1 cellular context compared by ENCODE assay signal in the genomic region with DNA sequence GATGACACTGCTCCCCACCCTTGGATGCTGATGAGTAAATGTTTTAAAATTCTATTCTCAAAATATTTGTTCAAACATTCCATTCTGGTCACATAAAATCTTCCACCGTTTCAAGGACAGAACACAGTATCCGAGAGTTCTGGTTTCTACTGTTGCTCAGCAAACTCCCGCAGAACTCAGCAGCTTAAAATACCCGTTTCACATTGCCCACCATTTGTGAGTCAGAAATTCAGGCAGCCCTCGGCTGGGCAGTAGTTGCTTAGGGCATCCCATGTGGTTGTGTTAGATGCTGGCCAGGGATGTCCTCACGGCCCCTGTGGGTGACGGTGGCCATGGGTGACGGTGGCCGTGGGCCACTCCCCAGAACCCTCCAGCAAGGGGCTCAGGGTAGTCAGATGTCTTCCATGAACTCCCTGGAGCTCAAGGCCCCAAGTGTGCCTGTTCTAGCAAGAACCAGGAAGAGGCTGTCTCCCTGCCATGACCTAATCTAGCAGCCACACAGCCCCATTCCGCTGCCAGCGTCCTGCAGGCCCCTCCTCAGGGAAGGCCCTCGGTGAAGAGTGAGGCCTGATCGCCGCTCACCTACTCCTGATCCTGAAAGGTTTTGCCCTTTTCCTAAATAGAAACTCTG.
TF ChIP-seq lines count a peak whose summit lies in the region.

No MANE protein-coding gene starts in this region.

TF ChIP-seq in GM23338, 12 proteins besides CTCF, POLR2A, EP300 and RAD21 (continued from another document):
- TF ChIP-seq, protein P1, sequence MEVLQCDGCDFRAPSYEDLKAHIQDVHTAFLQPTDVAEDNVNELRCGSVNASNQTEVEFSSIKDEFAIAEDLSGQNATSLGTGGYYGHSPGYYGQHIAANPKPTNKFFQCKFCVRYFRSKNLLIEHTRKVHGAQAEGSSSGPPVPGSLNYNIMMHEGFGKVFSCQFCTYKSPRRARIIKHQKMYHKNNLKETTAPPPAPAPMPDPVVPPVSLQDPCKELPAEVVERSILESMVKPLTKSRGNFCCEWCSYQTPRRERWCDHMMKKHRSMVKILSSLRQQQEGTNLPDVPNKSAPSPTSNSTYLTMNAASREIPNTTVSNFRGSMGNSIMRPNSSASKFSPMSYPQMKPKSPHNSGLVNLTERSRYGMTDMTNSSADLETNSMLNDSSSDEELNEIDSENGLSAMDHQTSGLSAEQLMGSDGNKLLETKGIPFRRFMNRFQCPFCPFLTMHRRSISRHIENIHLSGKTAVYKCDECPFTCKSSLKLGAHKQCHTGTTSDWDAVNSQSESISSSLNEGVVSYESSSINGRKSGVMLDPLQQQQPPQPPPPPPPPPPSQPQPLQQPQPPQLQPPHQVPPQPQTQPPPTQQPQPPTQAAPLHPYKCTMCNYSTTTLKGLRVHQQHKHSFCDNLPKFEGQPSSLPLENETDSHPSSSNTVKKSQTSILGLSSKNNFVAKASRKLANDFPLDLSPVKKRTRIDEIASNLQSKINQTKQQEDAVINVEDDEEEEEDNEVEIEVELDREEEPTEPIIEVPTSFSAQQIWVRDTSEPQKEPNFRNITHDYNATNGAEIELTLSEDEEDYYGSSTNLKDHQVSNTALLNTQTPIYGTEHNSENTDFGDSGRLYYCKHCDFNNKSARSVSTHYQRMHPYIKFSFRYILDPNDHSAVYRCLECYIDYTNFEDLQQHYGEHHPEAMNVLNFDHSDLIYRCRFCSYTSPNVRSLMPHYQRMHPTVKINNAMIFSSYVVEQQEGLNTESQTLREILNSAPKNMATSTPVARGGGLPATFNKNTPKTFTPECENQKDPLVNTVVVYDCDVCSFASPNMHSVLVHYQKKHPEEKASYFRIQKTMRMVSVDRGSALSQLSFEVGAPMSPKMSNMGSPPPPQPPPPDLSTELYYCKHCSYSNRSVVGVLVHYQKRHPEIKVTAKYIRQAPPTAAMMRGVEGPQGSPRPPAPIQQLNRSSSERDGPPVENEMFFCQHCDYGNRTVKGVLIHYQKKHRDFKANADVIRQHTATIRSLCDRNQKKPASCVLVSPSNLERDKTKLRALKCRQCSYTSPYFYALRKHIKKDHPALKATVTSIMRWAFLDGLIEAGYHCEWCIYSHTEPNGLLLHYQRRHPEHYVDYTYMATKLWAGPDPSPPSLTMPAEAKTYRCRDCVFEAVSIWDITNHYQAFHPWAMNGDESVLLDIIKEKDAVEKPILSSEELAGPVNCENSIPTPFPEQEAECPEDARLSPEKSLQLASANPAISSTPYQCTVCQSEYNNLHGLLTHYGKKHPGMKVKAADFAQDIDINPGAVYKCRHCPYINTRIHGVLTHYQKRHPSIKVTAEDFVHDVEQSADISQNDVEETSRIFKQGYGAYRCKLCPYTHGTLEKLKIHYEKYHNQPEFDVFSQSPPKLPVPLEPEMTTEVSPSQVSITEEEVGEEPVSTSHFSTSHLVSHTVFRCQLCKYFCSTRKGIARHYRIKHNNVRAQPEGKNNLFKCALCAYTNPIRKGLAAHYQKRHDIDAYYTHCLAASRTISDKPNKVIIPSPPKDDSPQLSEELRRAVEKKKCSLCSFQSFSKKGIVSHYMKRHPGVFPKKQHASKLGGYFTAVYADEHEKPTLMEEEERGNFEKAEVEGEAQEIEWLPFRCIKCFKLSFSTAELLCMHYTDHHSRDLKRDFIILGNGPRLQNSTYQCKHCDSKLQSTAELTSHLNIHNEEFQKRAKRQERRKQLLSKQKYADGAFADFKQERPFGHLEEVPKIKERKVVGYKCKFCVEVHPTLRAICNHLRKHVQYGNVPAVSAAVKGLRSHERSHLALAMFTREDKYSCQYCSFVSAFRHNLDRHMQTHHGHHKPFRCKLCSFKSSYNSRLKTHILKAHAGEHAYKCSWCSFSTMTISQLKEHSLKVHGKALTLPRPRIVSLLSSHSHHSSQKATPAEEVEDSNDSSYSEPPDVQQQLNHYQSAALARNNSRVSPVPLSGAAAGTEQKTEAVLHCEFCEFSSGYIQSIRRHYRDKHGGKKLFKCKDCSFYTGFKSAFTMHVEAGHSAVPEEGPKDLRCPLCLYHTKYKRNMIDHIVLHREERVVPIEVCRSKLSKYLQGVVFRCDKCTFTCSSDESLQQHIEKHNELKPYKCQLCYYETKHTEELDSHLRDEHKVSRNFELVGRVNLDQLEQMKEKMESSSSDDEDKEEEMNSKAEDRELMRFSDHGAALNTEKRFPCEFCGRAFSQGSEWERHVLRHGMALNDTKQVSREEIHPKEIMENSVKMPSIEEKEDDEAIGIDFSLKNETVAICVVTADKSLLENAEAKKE (CRISPR knock-in tag; IDR thresholded peaks at IDR 0.05): no peak
- no peak for TF ChIP-seq ZNF331 (CRISPR knock-in tag; IDR thresholded peaks at IDR 0.05; ENCODE audit: low read depth)
- no peak for TF ChIP-seq EZH2phosphoT487 (IDR thresholded peaks at IDR 0.05; ENCODE audit: unreplicated experiment)
- no peak for TF ChIP-seq CREB1 (CRISPR knock-in tag; IDR thresholded peaks at IDR 0.05; ENCODE audit: low read depth)
